ENCODE assay signal across 17 cellular contexts in genomic region chr4:56972832-56973231, GRCh38.
"Had no signal": no experiment of that assay in that cellular context is flagged by ENCODE, and none has a peak within 500 bp of the region (broad histone marks: within the 10 kb centered on the region; RNA-seq: fewer than 3 reads in every experiment).

No MANE protein-coding gene starts in this region.

- H3K27ac Mint-ChIP-seq: activated B cell treated with CpG ODN at 0.5 μM for 24 hours; activated naive CD8-positive, alpha-beta T cell treated with anti-CD3 and anti-CD28 coated beads, Interleukin-2, amount 10 ng/mL, durations not matched to agents 7 days and 5 days; effector memory CD8-positive, alpha-beta T cell; neural progenitor cell; progenitor cell of endocrine pancreas had no signal

- H2AFZ ChIP-seq: neural progenitor cell had no signal

- H3K27me3 ChIP-seq: body of pancreas, esophagus squamous epithelium, heart right ventricle, neural progenitor cell, stomach had no signal

- DNase-seq: activated B cell treated with CpG ODN at 0.5 μM for 24 hours; activated CD4-positive, alpha-beta T cell treated with anti-CD3 and anti-CD28 coated beads, Interleukin-2, amount 50 U/mL, for 1 hour; activated naive CD8-positive, alpha-beta T cell treated with anti-CD3 and anti-CD28 coated beads, Interleukin-2, amount 10 ng/mL, durations not matched to agents 7 days and 5 days; body of pancreas; dermis blood vessel endothelial cell; effector memory CD8-positive, alpha-beta T cell; esophagus squamous epithelium; heart right ventricle; left ventricle myocardium inferior; mammary epithelial cell; midbrain; stimulated activated CD4-positive, alpha-beta T cell treated with anti-CD3 and anti-CD28 coated beads, Interleukin-2, amount 100 ng/mL, for 24 hours; stomach; T-helper 9 cell; trophoblast cell had no signal

- H3K4me3 ChIP-seq: body of pancreas, esophagus squamous epithelium, heart right ventricle, left ventricle myocardium inferior, neural progenitor cell, stomach had no signal

- ATAC-seq: body of pancreas; effector memory CD8-positive, alpha-beta T cell; heart right ventricle had no signal

- H3K4me2 ChIP-seq: neural progenitor cell had no signal

- H3K4me3 Mint-ChIP-seq: activated B cell treated with CpG ODN at 0.5 μM for 24 hours; activated naive CD8-positive, alpha-beta T cell treated with anti-CD3 and anti-CD28 coated beads, Interleukin-2, amount 10 ng/mL, durations not matched to agents 7 days and 5 days; effector memory CD8-positive, alpha-beta T cell; neural progenitor cell had no signal

- H3K9ac ChIP-seq: neural progenitor cell had no signal

- H3K9me3 Mint-ChIP-seq: effector memory CD8-positive, alpha-beta T cell had no signal

- H3K27me3 Mint-ChIP-seq: activated B cell treated with CpG ODN at 0.5 μM for 24 hours; activated naive CD8-positive, alpha-beta T cell treated with anti-CD3 and anti-CD28 coated beads, Interleukin-2, amount 10 ng/mL, durations not matched to agents 7 days and 5 days; effector memory CD8-positive, alpha-beta T cell; progenitor cell of endocrine pancreas had no signal

- H3K27ac ChIP-seq: body of pancreas, esophagus squamous epithelium, heart right ventricle, left ventricle myocardium inferior, neural progenitor cell, stomach had no signal
